ENCODE assay signal across 9 cellular contexts in the genomic region with DNA sequence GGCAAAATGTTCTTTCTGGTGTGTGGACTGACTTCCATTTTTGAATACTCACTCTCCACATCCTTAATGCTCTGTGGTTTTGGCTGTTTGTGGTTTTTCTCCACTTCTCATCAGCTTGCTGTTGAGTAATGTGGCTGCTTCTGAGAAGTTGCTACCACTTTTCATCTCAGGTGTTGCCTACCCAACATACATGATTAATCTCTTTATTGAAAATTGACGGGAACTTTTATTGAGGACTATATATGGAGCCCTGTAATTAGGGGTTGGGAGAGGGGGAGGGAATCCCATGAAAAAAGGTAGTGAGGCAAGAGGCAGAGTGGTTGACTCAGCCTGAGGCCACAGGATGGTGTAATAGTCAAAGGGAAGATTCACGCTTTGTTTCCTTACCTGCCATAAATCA. TPM values are rescaled to one million over a fixed set of nuclear protein-coding genes. Genes with fewer than 3 reads are reported as not detected.
DNase-seq lines count a peak whose midpoint lies in the region; ATAC-seq and TF ChIP-seq lines count a peak whose summit lies in the region.
"Had no signal": no experiment of that assay in that cellular context is flagged by ENCODE, and none has a peak within 500 bp of the region (broad histone marks: within the 10 kb centered on the region; RNA-seq: fewer than 3 reads in every experiment).

No MANE protein-coding gene starts in this region.

- POLR2A ChIA-PET in CD8-positive, alpha-beta T cell (lab: Charles Lee): no interaction called here
- POLR2A ChIA-PET in Caco-2 (lab: Charles Lee): no interaction called here

- intact Hi-C loops in CD8-positive, alpha-beta T cell (cut with DNase I, micrococcal nuclease): no loop called here
- intact Hi-C loops in Caco-2 (cut with micrococcal nuclease; ENCODE audit: unreplicated experiment): no loop called here
- intact Hi-C loops in posterior cingulate gyrus (cut with DNase I): no loop called here

- H3K27me3 ChIP-seq in CD8-positive, alpha-beta T cell (ENCODE audit: insufficient read depth, low read length): no peaks in the 10 kb centered on the region
- H3K27me3 ChIP-seq in Caco-2 (replicated peaks; ENCODE audit: control insufficient read depth, insufficient read depth, low read length): no peaks in the 10 kb centered on the region
- H3K27me3 ChIP-seq: SJSA1 had no signal

- no peak for TF ChIP-seq CTCF in CD8-positive, alpha-beta T cell (IDR thresholded peaks at IDR 0.05)
- TF ChIP-seq CTCF in fibroblast of villous mesenchyme (IDR thresholded peaks at IDR 0.05; ENCODE audit: insufficient read depth, low read depth, low read length): no peak
- no peak for TF ChIP-seq CTCF in Caco-2 (IDR thresholded peaks at IDR 0.05; ENCODE audit: insufficient read depth in 1 of 2, low read depth in 1 of 2, low read length in 1 of 2, severe bottlenecking in 1 of 2, unreplicated experiment in 1 of 2)

- H3K4me1 Mint-ChIP-seq in CD8-positive, alpha-beta T cell (ENCODE audit: low read depth): peaks cover 14% of the 10 kb centered on the region
- H3K4me1 Mint-ChIP-seq in T-helper 1 cell treated with Interleukin-12 subunit alpha and Interleukin-12 subunit beta and Interleukin-4 antibody, amounts not matched to agents 30 μg/mL and 1 μg/mL, for 36 hours (ENCODE audit: low read depth): peaks cover 35% of the 10 kb centered on the region
- H3K4me1 Mint-ChIP-seq in Caco-2 (ENCODE audit: low read depth, unreplicated experiment): no peaks in the 10 kb centered on the region

- H3K27ac Mint-ChIP-seq in CD8-positive, alpha-beta T cell: peak overlapping the region; percentile 74
- peak overlapping the region; percentile 81 for H3K27ac Mint-ChIP-seq in T-helper 1 cell treated with Interleukin-12 subunit alpha and Interleukin-12 subunit beta and Interleukin-4 antibody, amounts not matched to agents 30 μg/mL and 1 μg/mL, for 36 hours
- H3K27ac Mint-ChIP-seq in Caco-2 (ENCODE audit: unreplicated experiment): no peak overlapping the region

- no peaks in the 10 kb centered on the region for H3K36me3 Mint-ChIP-seq in CD8-positive, alpha-beta T cell
- H3K36me3 Mint-ChIP-seq in T-helper 1 cell treated with Interleukin-12 subunit alpha and Interleukin-12 subunit beta and Interleukin-4 antibody, amounts not matched to agents 30 μg/mL and 1 μg/mL, for 36 hours (ENCODE audit: low read depth): peaks cover 54% of the 10 kb centered on the region
- H3K36me3 Mint-ChIP-seq in Caco-2 (ENCODE audit: insufficient read depth, unreplicated experiment): no peaks in the 10 kb centered on the region

- H3K27me3 Mint-ChIP-seq in CD8-positive, alpha-beta T cell (ENCODE audit: low read depth): peaks cover 5% of the 10 kb centered on the region
- no peaks in the 10 kb centered on the region for H3K27me3 Mint-ChIP-seq in T-helper 1 cell treated with Interleukin-12 subunit alpha and Interleukin-12 subunit beta and Interleukin-4 antibody, amounts not matched to agents 30 μg/mL and 1 μg/mL, for 36 hours (ENCODE audit: low read depth)
- H3K27me3 Mint-ChIP-seq in Caco-2 (ENCODE audit: insufficient read depth, unreplicated experiment): peaks cover 4% of the 10 kb centered on the region

- H3K9me3 ChIP-seq in CD8-positive, alpha-beta T cell (ENCODE audit: low read length): no peaks in the 10 kb centered on the region
- no peaks in the 10 kb centered on the region for H3K9me3 ChIP-seq in Caco-2
- H3K9me3 ChIP-seq: SJSA1 had no signal

- H3K36me3 ChIP-seq in CD8-positive, alpha-beta T cell (ENCODE audit: insufficient read depth, low read length): no peaks in the 10 kb centered on the region
- no peaks in the 10 kb centered on the region for H3K36me3 ChIP-seq in Caco-2 (ENCODE audit: control insufficient read depth, insufficient read depth, low read length)
- H3K36me3 ChIP-seq: SJSA1 had no signal

- peak overlapping the region; percentile 40 for H3K4me3 Mint-ChIP-seq in CD8-positive, alpha-beta T cell
- peak overlapping the region; percentile 49 for H3K4me3 Mint-ChIP-seq in T-helper 1 cell treated with Interleukin-12 subunit alpha and Interleukin-12 subunit beta and Interleukin-4 antibody, amounts not matched to agents 30 μg/mL and 1 μg/mL, for 36 hours
- no peak overlapping the region for H3K4me3 Mint-ChIP-seq in Caco-2 (ENCODE audit: unreplicated experiment)

- no peak overlapping the region for H3K27ac ChIP-seq in CD8-positive, alpha-beta T cell (ENCODE audit: low read depth, low read length)
- H3K27ac ChIP-seq: SJSA1 had no signal

- CTCF ChIA-PET in CD8-positive, alpha-beta T cell (lab: Charles Lee): no interaction called here
- CTCF ChIA-PET in Caco-2 (lab: Charles Lee): no interaction called here

- BruUV-seq in Caco-2 (replicated peaks; lab: Mats Ljungman, UMichigan): no TSS peak

- H3K4me1 ChIP-seq in CD8-positive, alpha-beta T cell (ENCODE audit: insufficient read depth, low read length): peaks cover 12% of the 10 kb centered on the region
- H3K4me1 ChIP-seq in Caco-2: peaks cover 2% of the 10 kb centered on the region; the same call in 1 of the 2 replicates
- H3K4me1 ChIP-seq: SJSA1 had no signal

- no peak overlapping the region for H3K4me3 ChIP-seq in CD8-positive, alpha-beta T cell (ENCODE audit: low read depth, low read length)
- no peak overlapping the region for H3K4me3 ChIP-seq in fibroblast of villous mesenchyme (ENCODE audit: low read depth, low read length)
- H3K4me3 ChIP-seq in Caco-2 (ENCODE audit: low read depth, low read length): no peak overlapping the region
- H3K4me3 ChIP-seq: SJSA1 had no signal

- peak in 3 of 7 experiments; percentile 9 to 23 (median 21) for DNase-seq in CD8-positive, alpha-beta T cell
- DNase-seq in fibroblast of villous mesenchyme (ENCODE audit: low read depth) (peak; percentile 18), Caco-2 (no peak), posterior cingulate gyrus (no peak)

- ATAC-seq in CD8-positive, alpha-beta T cell: peak; percentile 88
- ATAC-seq in HG02678 (IDR thresholded peaks at IDR 0.05; ENCODE audit: unreplicated experiment) (peak; percentile 48), HG03045 (IDR thresholded peaks at IDR 0.05; ENCODE audit: unreplicated experiment) (no peak), GM18873 (IDR thresholded peaks at IDR 0.05; ENCODE audit: low FRiP score, unreplicated experiment) (no peak)

- H3K9me3 Mint-ChIP-seq in CD8-positive, alpha-beta T cell: no peaks in the 10 kb centered on the region
- H3K9me3 Mint-ChIP-seq in T-helper 1 cell treated with Interleukin-12 subunit alpha and Interleukin-12 subunit beta and Interleukin-4 antibody, amounts not matched to agents 30 μg/mL and 1 μg/mL, for 36 hours: peaks cover 65% of the 10 kb centered on the region
- peaks cover 35% of the 10 kb centered on the region for H3K9me3 Mint-ChIP-seq in Caco-2 (ENCODE audit: unreplicated experiment)

RNA-seq across cellular contexts. Expression of gene IL22RA2, which starts 17.6 kb away (rescaled TPM):
- total RNA-seq in CD8-positive, alpha-beta T cell: not detected
- total RNA-seq in fibroblast of villous mesenchyme (not detected in 2 replicates), Caco-2 (2022) (not detected in 2 replicates)
- total RNA-seq: SJSA1 had no signal

Comparison
In these comparisons a context has a peak if more than half of its experiments do, and no peak if none do; other contexts are left out.
1. ATAC-seq: peak in CD8-positive, alpha-beta T cell (single experiment) and HG02678 (single experiment); none in HG03045 (single experiment) and GM18873 (single experiment).